In the genomic region with DNA sequence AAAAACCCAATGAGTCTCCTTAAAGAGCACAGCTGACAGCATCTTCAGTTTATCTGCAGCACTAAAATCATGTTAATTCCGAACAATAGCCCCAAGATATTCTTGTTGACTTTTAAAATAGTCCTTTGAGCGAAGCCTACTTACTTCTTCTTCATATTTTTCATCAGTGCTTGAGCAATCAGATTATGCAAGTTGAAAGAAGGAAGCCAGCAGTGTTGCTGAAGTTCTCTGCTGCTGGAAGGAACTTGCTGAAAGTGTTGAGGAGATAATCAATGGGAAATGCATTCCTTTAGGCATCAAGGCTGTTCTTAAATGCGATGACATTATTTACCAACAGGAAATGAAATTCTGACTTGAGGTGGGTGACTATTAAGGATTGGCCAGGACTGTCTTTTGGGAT, we compare ENCODE assay signal across 33 cellular contexts.
"Had no signal": no experiment of that assay in that cellular context is flagged by ENCODE, and none has a peak within 500 bp of the region (broad histone marks: within the 10 kb centered on the region; RNA-seq: fewer than 3 reads in every experiment).

No MANE protein-coding gene starts in this region.

- H3K4me3 Mint-ChIP-seq: activated naive CD4-positive, alpha-beta T cell treated with anti-CD3 and anti-CD28 coated beads for 36 hours; activated naive CD8-positive, alpha-beta T cell treated with anti-CD3 and anti-CD28 coated beads for 36 hours; activated T-cell treated with anti-CD3 and anti-CD28 coated beads, Interleukin-2, amount 50 U/mL, for 72 hours; brain; natural killer cell; neural progenitor cell; stimulated activated memory B cell treated with anti-CD40 and anti-IgM and Interleukin-4, amounts not matched to agents 10 μg/mL and 1 μg/mL and 100 μg/mL, for 72 hours; stimulated activated naive CD8-positive, alpha-beta T cell treated with anti-CD3 and anti-CD28 coated beads, Interleukin-15, amount 100 ng/mL, for 72 hours; WTC11 had no signal

- H3K4me1 ChIP-seq: ascending aorta, colonic mucosa, gastroesophageal sphincter, left ventricle myocardium inferior, neural progenitor cell, right atrium auricular region, thyroid gland, upper lobe of left lung, vagina had no signal

- H3K36me3 ChIP-seq: ascending aorta, cardiac muscle cell, colonic mucosa, gastroesophageal sphincter, left ventricle myocardium inferior, neural progenitor cell, right atrium auricular region, thyroid gland, upper lobe of left lung, vagina had no signal

- H3K4me1 Mint-ChIP-seq: activated naive CD8-positive, alpha-beta T cell treated with anti-CD3 and anti-CD28 coated beads for 36 hours; brain; natural killer cell; neural progenitor cell; stimulated activated memory B cell treated with anti-CD40 and anti-IgM and Interleukin-4, amounts not matched to agents 10 μg/mL and 1 μg/mL and 100 μg/mL, for 72 hours; stimulated activated naive CD8-positive, alpha-beta T cell treated with anti-CD3 and anti-CD28 coated beads, Interleukin-15, amount 100 ng/mL, for 72 hours had no signal

- H3K27me3 ChIP-seq: ascending aorta, colonic mucosa, gastroesophageal sphincter, neural progenitor cell, right atrium auricular region, thyroid gland, upper lobe of left lung, vagina had no signal

- H3K36me3 Mint-ChIP-seq: activated naive CD8-positive, alpha-beta T cell treated with anti-CD3 and anti-CD28 coated beads for 36 hours; brain; natural killer cell; neural progenitor cell; stimulated activated memory B cell treated with anti-CD40 and anti-IgM and Interleukin-4, amounts not matched to agents 10 μg/mL and 1 μg/mL and 100 μg/mL, for 72 hours; WTC11 had no signal

- H3K9me3 ChIP-seq: ascending aorta, colonic mucosa, gastroesophageal sphincter, left ventricle myocardium inferior, right atrium auricular region, thyroid gland, upper lobe of left lung, vagina had no signal

- H3K9ac ChIP-seq: neural progenitor cell had no signal

- DNase-seq: activated CD4-positive, alpha-beta T cell treated with anti-CD3 and anti-CD28 coated beads for 1 hour; activated effector memory CD4-positive, alpha-beta T cell treated with anti-CD3 and anti-CD28 coated beads, Interleukin-2, amount 50 U/mL, for 16 hours; activated naive CD4-positive, alpha-beta T cell treated with anti-CD3 and anti-CD28 coated beads for 36 hours; activated naive CD8-positive, alpha-beta T cell treated with anti-CD3 and anti-CD28 coated beads for 36 hours; activated T-cell treated with anti-CD3 and anti-CD28 coated beads for 4 hours; activated T-cell treated with anti-CD3 and anti-CD28 coated beads, Interleukin-2, amount 50 U/mL, for 72 hours; cerebellar nuclear complex; colonic mucosa; dorsolateral prefrontal cortex; effector memory CD4-positive, alpha-beta T cell; erythroblast; left ventricle myocardium inferior; mesendoderm; natural killer cell; stimulated activated CD4-positive, alpha-beta T cell treated with anti-CD3 and anti-CD28 coated beads, Interleukin-1b, Interleukin-23, amount 100 ng/mL, for 48 hours; stimulated activated CD4-positive, alpha-beta T cell treated with anti-CD3 and anti-CD28 coated beads, Interleukin-4, amount 100 ng/mL, for 4 hours; stimulated activated CD8-positive, alpha-beta memory T cell treated with anti-CD3 and anti-CD28 coated beads, Interleukin-4, amount 100 ng/mL, for 48 hours; stimulated activated naive CD8-positive, alpha-beta T cell treated with anti-CD3 and anti-CD28 coated beads, Interleukin-15, amount 100 ng/mL, for 72 hours; T-helper 9 cell; thyroid gland; upper lobe of left lung had no signal

- H3K27ac Mint-ChIP-seq: activated naive CD4-positive, alpha-beta T cell treated with anti-CD3 and anti-CD28 coated beads for 36 hours; activated naive CD8-positive, alpha-beta T cell treated with anti-CD3 and anti-CD28 coated beads for 36 hours; activated T-cell treated with anti-CD3 and anti-CD28 coated beads, Interleukin-2, amount 50 U/mL, for 72 hours; brain; natural killer cell; neural progenitor cell; stimulated activated memory B cell treated with anti-CD40 and anti-IgM and Interleukin-4, amounts not matched to agents 10 μg/mL and 1 μg/mL and 100 μg/mL, for 72 hours; stimulated activated naive CD8-positive, alpha-beta T cell treated with anti-CD3 and anti-CD28 coated beads, Interleukin-15, amount 100 ng/mL, for 72 hours; WTC11 had no signal

- H3K4me3 ChIP-seq: ascending aorta, cardiac muscle cell, colonic mucosa, dorsolateral prefrontal cortex, gastroesophageal sphincter, hepatocyte, left ventricle myocardium inferior, lung, neural progenitor cell, right atrium auricular region, smooth muscle cell, thyroid gland, upper lobe of left lung, vagina had no signal

- H3K9me3 Mint-ChIP-seq: activated naive CD4-positive, alpha-beta T cell treated with anti-CD3 and anti-CD28 coated beads for 36 hours; activated naive CD8-positive, alpha-beta T cell treated with anti-CD3 and anti-CD28 coated beads for 36 hours; natural killer cell; neural progenitor cell had no signal

- ATAC-seq: activated T-cell treated with anti-CD3 and anti-CD28 coated beads, Interleukin-2, amount 50 U/mL, for 72 hours; gastroesophageal sphincter; natural killer cell; stimulated activated memory B cell treated with anti-CD40 and anti-IgM and Interleukin-4, amounts not matched to agents 10 μg/mL and 1 μg/mL and 100 μg/mL, for 72 hours; stimulated activated naive CD8-positive, alpha-beta T cell treated with anti-CD3 and anti-CD28 coated beads, Interleukin-15, amount 100 ng/mL, for 72 hours; WTC11 had no signal
